Comparison of ENCODE assay signal across 1 cellular context in the genomic region with DNA sequence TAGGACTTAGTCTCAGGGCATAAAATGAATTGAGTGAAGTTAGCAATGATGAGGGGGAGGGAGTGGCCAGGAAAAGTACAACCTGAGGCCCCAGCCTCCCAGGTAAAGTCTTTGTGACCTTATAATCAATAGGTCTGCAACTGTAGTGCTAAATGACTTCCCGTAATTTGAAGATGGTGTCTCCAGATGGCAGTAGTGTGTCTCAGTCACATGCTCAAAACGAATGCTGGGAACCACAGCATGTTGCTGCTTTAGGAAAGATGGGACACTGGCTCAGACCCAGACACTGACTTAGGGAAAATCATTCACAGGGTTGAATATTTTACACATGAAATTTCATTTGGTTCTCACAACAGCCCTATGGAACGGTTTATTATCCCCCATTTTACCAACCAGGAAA.
TF ChIP-seq lines count a peak whose summit lies in the region.

No MANE protein-coding gene starts in this region.

TF ChIP-seq in HepG2, 621 proteins besides CTCF, POLR2A, EP300 and RAD21 (continued from another document):
- TF ChIP-seq, protein P1, sequence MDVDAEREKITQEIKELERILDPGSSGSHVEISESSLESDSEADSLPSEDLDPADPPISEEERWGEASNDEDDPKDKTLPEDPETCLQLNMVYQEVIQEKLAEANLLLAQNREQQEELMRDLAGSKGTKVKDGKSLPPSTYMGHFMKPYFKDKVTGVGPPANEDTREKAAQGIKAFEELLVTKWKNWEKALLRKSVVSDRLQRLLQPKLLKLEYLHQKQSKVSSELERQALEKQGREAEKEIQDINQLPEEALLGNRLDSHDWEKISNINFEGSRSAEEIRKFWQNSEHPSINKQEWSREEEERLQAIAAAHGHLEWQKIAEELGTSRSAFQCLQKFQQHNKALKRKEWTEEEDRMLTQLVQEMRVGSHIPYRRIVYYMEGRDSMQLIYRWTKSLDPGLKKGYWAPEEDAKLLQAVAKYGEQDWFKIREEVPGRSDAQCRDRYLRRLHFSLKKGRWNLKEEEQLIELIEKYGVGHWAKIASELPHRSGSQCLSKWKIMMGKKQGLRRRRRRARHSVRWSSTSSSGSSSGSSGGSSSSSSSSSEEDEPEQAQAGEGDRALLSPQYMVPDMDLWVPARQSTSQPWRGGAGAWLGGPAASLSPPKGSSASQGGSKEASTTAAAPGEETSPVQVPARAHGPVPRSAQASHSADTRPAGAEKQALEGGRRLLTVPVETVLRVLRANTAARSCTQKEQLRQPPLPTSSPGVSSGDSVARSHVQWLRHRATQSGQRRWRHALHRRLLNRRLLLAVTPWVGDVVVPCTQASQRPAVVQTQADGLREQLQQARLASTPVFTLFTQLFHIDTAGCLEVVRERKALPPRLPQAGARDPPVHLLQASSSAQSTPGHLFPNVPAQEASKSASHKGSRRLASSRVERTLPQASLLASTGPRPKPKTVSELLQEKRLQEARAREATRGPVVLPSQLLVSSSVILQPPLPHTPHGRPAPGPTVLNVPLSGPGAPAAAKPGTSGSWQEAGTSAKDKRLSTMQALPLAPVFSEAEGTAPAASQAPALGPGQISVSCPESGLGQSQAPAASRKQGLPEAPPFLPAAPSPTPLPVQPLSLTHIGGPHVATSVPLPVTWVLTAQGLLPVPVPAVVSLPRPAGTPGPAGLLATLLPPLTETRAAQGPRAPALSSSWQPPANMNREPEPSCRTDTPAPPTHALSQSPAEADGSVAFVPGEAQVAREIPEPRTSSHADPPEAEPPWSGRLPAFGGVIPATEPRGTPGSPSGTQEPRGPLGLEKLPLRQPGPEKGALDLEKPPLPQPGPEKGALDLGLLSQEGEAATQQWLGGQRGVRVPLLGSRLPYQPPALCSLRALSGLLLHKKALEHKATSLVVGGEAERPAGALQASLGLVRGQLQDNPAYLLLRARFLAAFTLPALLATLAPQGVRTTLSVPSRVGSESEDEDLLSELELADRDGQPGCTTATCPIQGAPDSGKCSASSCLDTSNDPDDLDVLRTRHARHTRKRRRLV (CRISPR knock-in tag; IDR thresholded peaks at IDR 0.05) = no peak
- TF ChIP-seq SMARCE1 (IDR thresholded peaks at IDR 0.05; ENCODE audit: borderline replicate concordance) (no peak), IRF2 (CRISPR knock-in tag; IDR thresholded peaks at IDR 0.05) (no peak), ZNF143 (CRISPR knock-in tag; IDR thresholded peaks at IDR 0.05) (peak; percentile 55; the same call in 1 of the 2 replicates)
